1 cellular context compared by ENCODE assay signal in the genomic region with DNA sequence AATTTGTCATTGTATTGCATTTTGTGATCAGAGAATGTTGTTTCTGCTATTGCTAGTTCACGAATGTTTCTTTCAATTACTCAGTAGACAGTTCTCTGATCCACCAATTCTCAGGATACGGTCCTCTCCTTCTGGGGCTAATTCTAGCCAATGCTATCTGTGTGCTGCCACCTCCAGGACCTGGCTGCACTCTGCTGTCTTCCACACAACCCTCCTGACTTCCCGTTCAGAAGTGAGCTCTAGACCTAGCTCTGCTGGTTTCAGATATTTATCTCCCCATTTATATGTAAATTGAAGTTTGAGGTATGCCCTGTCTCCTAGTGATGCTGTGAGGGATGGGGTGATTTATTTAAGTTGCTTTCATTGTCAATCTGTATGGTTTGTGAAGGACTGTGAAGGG.
TF ChIP-seq lines count a peak whose summit lies in the region.

No MANE protein-coding gene starts in this region.

TF ChIP-seq in K562, 482 proteins besides CTCF, POLR2A, EP300 and RAD21:
- no peak for TF ChIP-seq CBX1 (IDR thresholded peaks at IDR 0.05; ENCODE audit: low read depth)
- TF ChIP-seq, protein P1, sequence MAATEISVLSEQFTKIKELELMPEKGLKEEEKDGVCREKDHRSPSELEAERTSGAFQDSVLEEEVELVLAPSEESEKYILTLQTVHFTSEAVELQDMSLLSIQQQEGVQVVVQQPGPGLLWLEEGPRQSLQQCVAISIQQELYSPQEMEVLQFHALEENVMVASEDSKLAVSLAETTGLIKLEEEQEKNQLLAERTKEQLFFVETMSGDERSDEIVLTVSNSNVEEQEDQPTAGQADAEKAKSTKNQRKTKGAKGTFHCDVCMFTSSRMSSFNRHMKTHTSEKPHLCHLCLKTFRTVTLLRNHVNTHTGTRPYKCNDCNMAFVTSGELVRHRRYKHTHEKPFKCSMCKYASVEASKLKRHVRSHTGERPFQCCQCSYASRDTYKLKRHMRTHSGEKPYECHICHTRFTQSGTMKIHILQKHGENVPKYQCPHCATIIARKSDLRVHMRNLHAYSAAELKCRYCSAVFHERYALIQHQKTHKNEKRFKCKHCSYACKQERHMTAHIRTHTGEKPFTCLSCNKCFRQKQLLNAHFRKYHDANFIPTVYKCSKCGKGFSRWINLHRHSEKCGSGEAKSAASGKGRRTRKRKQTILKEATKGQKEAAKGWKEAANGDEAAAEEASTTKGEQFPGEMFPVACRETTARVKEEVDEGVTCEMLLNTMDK (IDR thresholded peaks at IDR 0.05; ENCODE audit: borderline replicate concordance, insufficient read depth, low read depth, low read length, poor library complexity, severe bottlenecking) = peak; percentile 42
